Comparison of ENCODE assay signal across 12 cellular contexts in genomic region chr11:27524155-27524554, GRCh38. TPM values are rescaled to one million over a fixed set of nuclear protein-coding genes. Genes with fewer than 3 reads are reported as not detected.
DNase-seq lines count a peak whose midpoint lies in the region; ATAC-seq and TF ChIP-seq lines count a peak whose summit lies in the region.
"Had no signal": no experiment of that assay in that cellular context is flagged by ENCODE, and none has a peak within 500 bp of the region (broad histone marks: within the 10 kb centered on the region; RNA-seq: fewer than 3 reads in every experiment).

No MANE protein-coding gene starts in this region.

- H3K4me3 Mint-ChIP-seq in H9, result no peak overlapping the region
- H3K4me3 Mint-ChIP-seq: naive thymus-derived CD4-positive, alpha-beta T cell had no signal

- no peak overlapping the region for H2BK12ac ChIP-seq in H9 (ENCODE audit: insufficient read length, low read depth, low read length)

- no peak for TF ChIP-seq CTCF in AG04449 (IDR thresholded peaks at IDR 0.05; ENCODE audit: insufficient read depth, low read length, missing control alignments)
- peak; percentile 68 for TF ChIP-seq CTCF in H9 (conservative IDR thresholded peaks at IDR 0.05)
- peak; percentile 44 for TF ChIP-seq CTCF in RWPE2 (IDR thresholded peaks at IDR 0.05; ENCODE audit: poor library complexity, severe bottlenecking)
- peak; percentile 33 for TF ChIP-seq CTCF in fibroblast of the aortic adventitia (IDR thresholded peaks at IDR 0.05; ENCODE audit: insufficient read depth, low read length)

- H2BK20ac ChIP-seq in H9 (ENCODE audit: low read depth, low read length, poor library complexity, severe bottlenecking), result no peak overlapping the region

- no peak overlapping the region for H3K14ac ChIP-seq in H9 (ENCODE audit: insufficient read depth, low read length)

- H2BK15ac ChIP-seq in H9 (ENCODE audit: low read depth, low read length), result no peak overlapping the region

- H3K27me3 Mint-ChIP-seq in H9 (ENCODE audit: low read depth), result no peaks in the 10 kb centered on the region; the same call in none of the 2 replicates

- DNase-seq in AG04449 (ENCODE audit: low read depth, low spot score), result peak; percentile 38
- peak; percentile 73 for DNase-seq in H9
- DNase-seq in RWPE2 (ENCODE audit: low spot score), result no peak
- DNase-seq in fibroblast of the aortic adventitia (ENCODE audit: low read depth), result peak; percentile 30
- no peak for DNase-seq in globus pallidus (ENCODE audit: low spot score)
- DNase-seq in NCI-H1436 (lab: John Stamatoyannopoulos, UW), result no peak
- DNase-seq in Right ventricle myocardium inferior (ENCODE audit: missing footprints), result no peak
- no peak for DNase-seq in NCI-H1930 (lab: John Stamatoyannopoulos, UW)
- DNase-seq: activated naive CD4-positive, alpha-beta T cell; esophagus squamous epithelium; naive thymus-derived CD4-positive, alpha-beta T cell; NCI-H2081 had no signal

- H3T11ph ChIP-seq in H9 (ENCODE audit: low read length), result no peak overlapping the region

- H2BK5ac ChIP-seq in H9 (ENCODE audit: insufficient read length, low read length), result no peak overlapping the region

- no peak overlapping the region for H3K23ac ChIP-seq in H9 (ENCODE audit: insufficient read length, low read depth, low read length)

- no peak overlapping the region for H4K91ac ChIP-seq in H9 (ENCODE audit: insufficient read length, low read depth, low read length)

- intact Hi-C loops in Right ventricle myocardium inferior (cut with DNase I), result loop anchor here (10.0 kb wide), 1 partner anchor 59 kb away; no protein-coding TSS in a partner anchor

- H4K5ac ChIP-seq in H9 (ENCODE audit: insufficient read length, low read depth, low read length), result no peak overlapping the region

- no peak overlapping the region for H2AFZ ChIP-seq in H9 (ENCODE audit: low read length)

- CTCF ChIA-PET in AG04449 (lab: Yijun Ruan, JAX), result interaction anchor here (1.2 to 1.3 kb wide), 2 partner anchors 11 to 14 kb away, joined by 3 to 6 read pairs; no protein-coding TSS in a partner anchor

- peak; percentile 61; the same call in 2 of the 3 replicates for ATAC-seq in RWPE2 (ENCODE audit: low read depth)
- no peak for ATAC-seq in Right ventricle myocardium inferior
- ATAC-seq: naive thymus-derived CD4-positive, alpha-beta T cell had no signal

- H3K4ac ChIP-seq in H9 (ENCODE audit: low read depth, low read length), result no peak overlapping the region

- no peak overlapping the region for H3K18ac ChIP-seq in H9 (ENCODE audit: insufficient read length, low read depth, low read length)

- H3K4me1 ChIP-seq in H9 (ENCODE audit: insufficient read depth, low read length) (no peaks in the 10 kb centered on the region), RWPE2 (ENCODE audit: insufficient read depth, poor library complexity, severe bottlenecking) (no peaks in the 10 kb centered on the region)

- H3K4me1 Mint-ChIP-seq in H9, result peaks cover 10% of the 10 kb centered on the region in 2 experiments; a peak in 3 of 4 replicates
- H3K4me1 Mint-ChIP-seq: naive thymus-derived CD4-positive, alpha-beta T cell had no signal

- H3K36me3 Mint-ChIP-seq in H9 (ENCODE audit: insufficient read depth in 1 of 3, low read depth in 3 of 3), result no peaks in the 10 kb centered on the region

- no peak overlapping the region for H3K9ac ChIP-seq in H9 (ENCODE audit: extremely low read depth, insufficient read length, low read length)

- no peaks in the 10 kb centered on the region for H3K79me2 ChIP-seq in H9 (ENCODE audit: insufficient read depth, low read length)

- H2BK120ac ChIP-seq in H9 (ENCODE audit: low read depth, low read length, poor library complexity, severe bottlenecking), result no peak overlapping the region

- no CpG with 5 or more reads among the region's 5 CpGs for WGBS in H9 (ENCODE audit: extremely low coverage, insufficient read length, low lambda C conversion rate)

- no peaks in the 10 kb centered on the region for H3K79me1 ChIP-seq in H9 (ENCODE audit: insufficient read depth, low read depth, low read length, poor library complexity, severe bottlenecking)

- H4K8ac ChIP-seq in H9 (replicated peaks; ENCODE audit: insufficient read length, low read depth, low read length), result no peak overlapping the region

- no peak overlapping the region; a peak in 1 of 7 replicates for H3K27ac Mint-ChIP-seq in H9
- H3K27ac Mint-ChIP-seq: naive thymus-derived CD4-positive, alpha-beta T cell had no signal

- no peaks in the 10 kb centered on the region for H3K27me3 ChIP-seq in H9 (ENCODE audit: insufficient read depth, low read length)
- H3K27me3 ChIP-seq in RWPE2 (ENCODE audit: insufficient read depth, poor library complexity, severe bottlenecking), result no peaks in the 10 kb centered on the region
- H3K27me3 ChIP-seq: esophagus squamous epithelium had no signal

- no peaks in the 10 kb centered on the region for H4K20me1 ChIP-seq in H9 (ENCODE audit: control insufficient read depth, insufficient read depth, insufficient read length)

- no peaks in the 10 kb centered on the region for H3K9me3 Mint-ChIP-seq in H9

- H2AK5ac ChIP-seq in H9 (ENCODE audit: insufficient read length, low read length), result no peak overlapping the region

- no peaks in the 10 kb centered on the region for H3K23me2 ChIP-seq in H9 (ENCODE audit: insufficient read length, low read depth, low read length, poor library complexity, severe bottlenecking)

- H3K4me2 ChIP-seq in H9 (ENCODE audit: insufficient read depth, insufficient read length, low read length), result no peak overlapping the region

- no peaks in the 10 kb centered on the region for H3K36me3 ChIP-seq in RWPE2 (ENCODE audit: low read depth)
- H3K36me3 ChIP-seq: esophagus squamous epithelium had no signal

- POLR2A ChIA-PET in AG04449 (lab: Yijun Ruan, JAX), result no interaction called here

- H3K27ac ChIP-seq in H9 (ENCODE audit: insufficient read length, low read depth, low read length), result no peak overlapping the region
- no peak overlapping the region for H3K27ac ChIP-seq in RWPE2 (ENCODE audit: poor library complexity, severe bottlenecking)

- H3K56ac ChIP-seq in H9 (ENCODE audit: insufficient read length, low read depth, low read length), result no peak overlapping the region

- H3K4me3 ChIP-seq in AG04449 (ENCODE audit: low read depth, low read length), result no peak overlapping the region
- no peak overlapping the region for H3K4me3 ChIP-seq in RWPE2 (ENCODE audit: severe bottlenecking)
- no peak overlapping the region for H3K4me3 ChIP-seq in fibroblast of the aortic adventitia (ENCODE audit: low read depth, low read length)
- H3K4me3 ChIP-seq: esophagus squamous epithelium had no signal

- H3K9me3 ChIP-seq in H9 (ENCODE audit: control insufficient read depth, low read depth, low read length) (no peaks in the 10 kb centered on the region), RWPE2 (ENCODE audit: severe bottlenecking) (no peaks in the 10 kb centered on the region)
- H3K9me3 ChIP-seq: esophagus squamous epithelium had no signal

RNA-seq across cellular contexts. Expression of gene LIN7C, which starts 17.6 kb away (rescaled TPM):
- total RNA-seq in H9 (2021) (40.0 and 41.3 TPM in 2 replicates), fibroblast of the aortic adventitia (ENCODE audit: low replicate concordance) (33.2 and 75.3 TPM in 2 replicates), Right ventricle myocardium inferior (17.0 TPM)

RNA-seq across cellular contexts. Expression of gene LGR4, which starts 51.6 kb away (rescaled TPM):
- total RNA-seq in H9 (2021) (97.1 and 99.2 TPM in 2 replicates), fibroblast of the aortic adventitia (ENCODE audit: low replicate concordance) (16.3 and 25.1 TPM in 2 replicates), Right ventricle myocardium inferior (32.7 TPM)

Comparison
In these comparisons a context has a peak if more than half of its experiments do, and no peak if none do; other contexts are left out.
1. DNase-seq: peak in AG04449 (single experiment), H9 (single experiment) and fibroblast of the aortic adventitia (single experiment); none in RWPE2 (single experiment), globus pallidus (single experiment), NCI-H1436 (single experiment), Right ventricle myocardium inferior (single experiment) and NCI-H1930 (0 of 2).